ENCODE assay signal across 8 cellular contexts in genomic region chr4:3461515-3462291, GRCh38. TPM values are rescaled to one million over a fixed set of nuclear protein-coding genes. Genes with fewer than 3 reads are reported as not detected.
DNase-seq lines count a peak whose midpoint lies in the region; ATAC-seq and FAIRE-seq lines count a peak whose summit lies in the region.

No MANE protein-coding gene starts in this region.

- H3K4me3 ChIP-seq in H7 (ENCODE audit: insufficient read depth, low read depth, low read length): no peak overlapping the region
- H3K4me3 ChIP-seq in small intestine (ENCODE audit: low read depth in 1 of 2, low read length in 2 of 2): no peak overlapping the region
- no peak overlapping the region for H3K4me3 ChIP-seq in HAP-1

- peaks cover 5% of the 10 kb centered on the region for H3K27me3 Mint-ChIP-seq in activated T-helper 1 cell treated with anti-CD3 and anti-CD28 coated beads, Interleukin-12 subunit alpha, Interleukin-12 subunit beta, Interleukin-2, Interleukin-4 antibody, amounts not matched to agents 30 ng/mL and 10 ng/mL and 1 ng/mL, durations not matched to agents 14 hours and 24 hours and 36 hours (ENCODE audit: insufficient read depth)

- H3K27me3 ChIP-seq in H7 (ENCODE audit: control insufficient read depth, insufficient read depth, low read length) (no peaks in the 10 kb centered on the region; the same call in 1 of the 2 replicates), small intestine (ENCODE audit: control insufficient read depth in 2 of 2, insufficient read depth in 2 of 2, low read length in 2 of 2) (peaks cover 0 to 4% of the 10 kb centered on the region in 2 donors), HAP-1 (ENCODE audit: low read depth) (peaks cover 9% of the 10 kb centered on the region; the same call in 1 of the 2 replicates)

- no peaks in the 10 kb centered on the region for H3K9me3 Mint-ChIP-seq in activated T-helper 1 cell treated with anti-CD3 and anti-CD28 coated beads, Interleukin-12 subunit alpha, Interleukin-12 subunit beta, Interleukin-2, Interleukin-4 antibody, amounts not matched to agents 30 ng/mL and 10 ng/mL and 1 ng/mL, durations not matched to agents 14 hours and 24 hours and 36 hours

- 30 to 66% (median 30%) methylated on average over 24 to 25 of the region's 25 CpGs for WGBS in small intestine, 3 donors

- no peaks in the 10 kb centered on the region for H3K36me3 Mint-ChIP-seq in activated T-helper 1 cell treated with anti-CD3 and anti-CD28 coated beads, Interleukin-12 subunit alpha, Interleukin-12 subunit beta, Interleukin-2, Interleukin-4 antibody, amounts not matched to agents 30 ng/mL and 10 ng/mL and 1 ng/mL, durations not matched to agents 14 hours and 24 hours and 36 hours (ENCODE audit: low read depth)

- in situ Hi-C loops in HAP-1 (cut with MboI; ENCODE audit: low sequenced_read_pairs): no loop called here

- ATAC-seq in left ventricle myocardium superior (peak; percentile 80), GM21423 (IDR thresholded peaks at IDR 0.05; ENCODE audit: unreplicated experiment) (no peak)

- intact Hi-C loops in left ventricle myocardium superior (cut with micrococcal nuclease): no loop called here
- intact Hi-C loops in activated T-helper 1 cell treated with anti-CD3 and anti-CD28 coated beads, Interleukin-12 subunit alpha, Interleukin-12 subunit beta, Interleukin-2, Interleukin-4 antibody, amounts not matched to agents 30 ng/mL and 10 ng/mL and 1 ng/mL, durations not matched to agents 14 hours and 24 hours and 36 hours (cut with micrococcal nuclease): no loop called here

- H3K9me3 ChIP-seq in small intestine (ENCODE audit: control insufficient read depth, low read depth): no peaks in the 10 kb centered on the region
- no peaks in the 10 kb centered on the region for H3K9me3 ChIP-seq in HAP-1

- DNase-seq in H7 (peak; percentile 69), SHP77 (lab: John Stamatoyannopoulos, UW) (peak; percentile 25 to 45), left ventricle myocardium superior (peak; percentile 91), small intestine (peak; percentile 66), HAP-1 (ENCODE audit: low spot score in 2 of 2) (no peak), frontal cortex (ENCODE audit: low spot score in 2 of 2) (no peak)
- DNase-seq in activated T-helper 1 cell treated with anti-CD3 and anti-CD28 coated beads, Interleukin-12 subunit alpha, Interleukin-12 subunit beta, Interleukin-2, Interleukin-4 antibody, amounts not matched to agents 30 ng/mL and 10 ng/mL and 1 ng/mL, durations not matched to agents 14 hours and 24 hours and 36 hours (ENCODE audit: low spot score): no peak

- FAIRE-seq in small intestine (lab: Jason Lieb, UNC) (no peak), frontal cortex (lab: Jason Lieb, UNC) (no peak)

- no peak overlapping the region for H3K27ac Mint-ChIP-seq in activated T-helper 1 cell treated with anti-CD3 and anti-CD28 coated beads, Interleukin-12 subunit alpha, Interleukin-12 subunit beta, Interleukin-2, Interleukin-4 antibody, amounts not matched to agents 30 ng/mL and 10 ng/mL and 1 ng/mL, durations not matched to agents 14 hours and 24 hours and 36 hours

- no peak overlapping the region for H3K4me3 Mint-ChIP-seq in activated T-helper 1 cell treated with anti-CD3 and anti-CD28 coated beads, Interleukin-12 subunit alpha, Interleukin-12 subunit beta, Interleukin-2, Interleukin-4 antibody, amounts not matched to agents 30 ng/mL and 10 ng/mL and 1 ng/mL, durations not matched to agents 14 hours and 24 hours and 36 hours

- no peaks in the 10 kb centered on the region for H3K36me3 ChIP-seq in H7 (replicated peaks; ENCODE audit: control insufficient read depth, insufficient read depth, low read length)
- H3K36me3 ChIP-seq in small intestine (ENCODE audit: control insufficient read depth in 2 of 2, insufficient read depth in 2 of 2, low read length in 2 of 2): no peaks in the 10 kb centered on the region
- H3K36me3 ChIP-seq in HAP-1 (replicated peaks): no peaks in the 10 kb centered on the region

- no peaks in the 10 kb centered on the region for H3K4me1 Mint-ChIP-seq in activated T-helper 1 cell treated with anti-CD3 and anti-CD28 coated beads, Interleukin-12 subunit alpha, Interleukin-12 subunit beta, Interleukin-2, Interleukin-4 antibody, amounts not matched to agents 30 ng/mL and 10 ng/mL and 1 ng/mL, durations not matched to agents 14 hours and 24 hours and 36 hours (ENCODE audit: low read depth)

- H3K4me1 ChIP-seq in small intestine (ENCODE audit: control insufficient read depth in 2 of 2, insufficient read depth in 1 of 2, low read depth in 1 of 2, low read length in 1 of 2): no peaks in the 10 kb centered on the region
- H3K4me1 ChIP-seq in HAP-1: no peaks in the 10 kb centered on the region

- H3K27ac ChIP-seq in small intestine (ENCODE audit: low read depth in 1 of 2, low read length in 1 of 2): no peak overlapping the region

RNA-seq across cellular contexts. Expression of gene DOK7, which starts 1.4 kb away (rescaled TPM):
- 0.22 and 0.73 TPM in 2 replicates for total RNA-seq in H7 (2014; rRNA removed; shearing (Covaris generic))
- 35.5 TPM for total RNA-seq in left ventricle myocardium superior
- polyA plus RNA-seq in small intestine: under 1 TPM in 2 of 3 donors, not detected in 1; 0.28 to 0.81 TPM
- total RNA-seq in frontal cortex: under 0.01 TPM
- not detected in 2 replicates for total RNA-seq in activated T-helper 1 cell treated with anti-CD3 and anti-CD28 coated beads, Interleukin-12 subunit alpha, Interleukin-12 subunit beta, Interleukin-2, Interleukin-4 antibody, amounts not matched to agents 30 ng/mL and 10 ng/mL and 1 ng/mL, durations not matched to agents 14 hours and 24 hours and 36 hours

RNA-seq across cellular contexts. Expression of gene HGFAC, which starts 19.9 kb away (rescaled TPM):
- 0.03 and 1.1 TPM in 2 replicates for total RNA-seq in H7 (2014; rRNA removed; shearing (Covaris generic))
- total RNA-seq in left ventricle myocardium superior (0.67 TPM), frontal cortex (1.6 TPM)
- under 1 TPM in 1 of 3 donors, not detected in 2; 0.21 TPM for polyA plus RNA-seq in small intestine
- total RNA-seq in activated T-helper 1 cell treated with anti-CD3 and anti-CD28 coated beads, Interleukin-12 subunit alpha, Interleukin-12 subunit beta, Interleukin-2, Interleukin-4 antibody, amounts not matched to agents 30 ng/mL and 10 ng/mL and 1 ng/mL, durations not matched to agents 14 hours and 24 hours and 36 hours: not detected in 2 replicates

Comparison
In these comparisons a context has a peak if more than half of its experiments do, and no peak if none do; other contexts are left out.
1. DNase-seq: peak in H7 (single experiment), SHP77 (2 of 2), left ventricle myocardium superior (single experiment) and small intestine (single experiment); none in HAP-1 (0 of 2), frontal cortex (0 of 2) and activated T-helper 1 cell treated with anti-CD3 and anti-CD28 coated beads, Interleukin-12 subunit alpha, Interleukin-12 subunit beta, Interleukin-2, Interleukin-4 antibody, amounts not matched to agents 30 ng/mL and 10 ng/mL and 1 ng/mL, durations not matched to agents 14 hours and 24 hours and 36 hours (single experiment).
2. RNA of gene DOK7, which starts 1.4 kb away (total RNA-seq): 35.5 TPM in left ventricle myocardium superior (single experiment); 0.22 to 0.73 TPM in H7, under 0.01 TPM in frontal cortex (single experiment) and not detected in activated T-helper 1 cell treated with anti-CD3 and anti-CD28 coated beads, Interleukin-12 subunit alpha, Interleukin-12 subunit beta, Interleukin-2, Interleukin-4 antibody, amounts not matched to agents 30 ng/mL and 10 ng/mL and 1 ng/mL, durations not matched to agents 14 hours and 24 hours and 36 hours; every median in the first group is over 10 times any median in the second.